Comparison of ENCODE assay signal across 10 cellular contexts in the genomic region with DNA sequence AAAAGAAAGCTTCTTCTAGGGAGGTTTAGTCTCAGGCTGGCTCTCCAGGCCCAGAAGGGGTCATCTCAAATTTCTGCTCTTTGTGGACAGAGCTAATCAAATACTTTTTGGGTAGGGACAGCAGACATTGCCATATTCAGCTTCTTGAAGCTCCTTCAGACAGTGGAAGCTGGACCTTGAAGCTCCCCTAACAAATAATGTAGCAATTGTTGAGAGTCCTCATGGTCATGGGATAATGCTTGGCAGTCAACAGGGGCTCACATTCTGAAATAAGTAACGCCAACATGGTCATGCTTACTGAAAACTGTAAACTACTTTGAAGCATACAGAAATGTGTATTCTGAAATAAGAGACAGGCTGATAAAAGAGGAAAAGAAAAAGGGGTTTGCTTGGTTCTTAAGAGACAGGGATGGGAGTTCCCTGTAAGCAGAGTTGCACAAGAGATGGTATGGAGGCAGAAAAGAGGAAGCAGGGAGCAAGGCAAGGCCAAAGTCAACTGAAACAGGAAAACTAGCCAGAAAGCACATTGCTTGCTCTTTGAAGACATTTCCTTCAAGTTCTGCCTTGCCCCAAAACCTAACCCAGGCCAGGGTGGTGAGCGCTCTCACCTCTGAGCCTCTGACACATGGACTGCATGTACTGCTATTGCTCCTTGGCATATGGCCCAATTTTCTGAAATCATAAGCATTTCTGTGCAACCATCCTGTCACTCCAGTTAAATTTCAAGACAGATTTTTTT. TPM values are rescaled to one million over a fixed set of nuclear protein-coding genes. Genes with fewer than 3 reads are reported as not detected.
DNase-seq lines count a peak whose midpoint lies in the region; ATAC-seq, FAIRE-seq and TF ChIP-seq lines count a peak whose summit lies in the region.
"Had no signal": no experiment of that assay in that cellular context is flagged by ENCODE, and none has a peak within 500 bp of the region (broad histone marks: within the 10 kb centered on the region; RNA-seq: fewer than 3 reads in every experiment).

No MANE protein-coding gene starts in this region.

- H3K36me3 Mint-ChIP-seq in activated naive CD8-positive, alpha-beta T cell treated with anti-CD3 and anti-CD28 coated beads for 36 hours = peaks cover 15% of the 10 kb centered on the region
- H3K36me3 Mint-ChIP-seq in activated T-cell treated with anti-CD3 and anti-CD28 coated beads, Interleukin-2, amount 50 U/mL, for 4 hours (ENCODE audit: insufficient read depth) = peaks cover 5% of the 10 kb centered on the region

- no peak overlapping the region for H3K4me3 Mint-ChIP-seq in activated naive CD8-positive, alpha-beta T cell treated with anti-CD3 and anti-CD28 coated beads for 36 hours
- no peak overlapping the region for H3K4me3 Mint-ChIP-seq in activated T-cell treated with anti-CD3 and anti-CD28 coated beads, Interleukin-2, amount 50 U/mL, for 4 hours

- no peaks in the 10 kb centered on the region for H3K9me3 ChIP-seq in mucosa of descending colon

- H3K4me3 ChIP-seq in bronchial epithelial cell (ENCODE audit: low read depth, low read length) (no peak overlapping the region), mucosa of descending colon (no peak overlapping the region)

- no peak overlapping the region for H3K27ac Mint-ChIP-seq in activated naive CD8-positive, alpha-beta T cell treated with anti-CD3 and anti-CD28 coated beads for 36 hours

- no peak for FAIRE-seq in bronchial epithelial cell (lab: Jason Lieb, UNC)

- no peaks in the 10 kb centered on the region for H3K27me3 Mint-ChIP-seq in activated naive CD8-positive, alpha-beta T cell treated with anti-CD3 and anti-CD28 coated beads for 36 hours
- H3K27me3 Mint-ChIP-seq in activated T-cell treated with anti-CD3 and anti-CD28 coated beads, Interleukin-2, amount 50 U/mL, for 4 hours (ENCODE audit: low read depth) = no peaks in the 10 kb centered on the region

- no peaks in the 10 kb centered on the region for H3K27me3 ChIP-seq in bronchial epithelial cell (ENCODE audit: control insufficient read depth, insufficient read depth, low read length)

- H3K36me3 ChIP-seq in bronchial epithelial cell (ENCODE audit: control insufficient read depth, insufficient read depth, low read length) (no peaks in the 10 kb centered on the region), mucosa of descending colon (ENCODE audit: low read depth) (no peaks in the 10 kb centered on the region)

- intact Hi-C loops in mucosa of descending colon (cut with DNase I, micrococcal nuclease) = no loop called here

- ATAC-seq in GM18502 (IDR thresholded peaks at IDR 0.05; ENCODE audit: poor library complexity, unreplicated experiment) (peak; percentile 41), HG03378 (IDR thresholded peaks at IDR 0.05; ENCODE audit: unreplicated experiment) (peak; percentile 31), mucosa of descending colon (peak; percentile 74), GM18867 (IDR thresholded peaks at IDR 0.05; ENCODE audit: unreplicated experiment) (no peak)
- ATAC-seq in activated T-cell treated with anti-CD3 and anti-CD28 coated beads, Interleukin-2, amount 50 U/mL, for 4 hours = no peak

- DNase-seq in bronchial epithelial cell (ENCODE audit: low read depth) (peak; percentile 91), mucosa of descending colon (no peak), middle frontal gyrus (ENCODE audit: extremely low spot score, low spot score) (no peak)
- no peak for DNase-seq in activated naive CD8-positive, alpha-beta T cell treated with anti-CD3 and anti-CD28 coated beads for 36 hours
- no peak for DNase-seq in activated T-cell treated with anti-CD3 and anti-CD28 coated beads, Interleukin-2, amount 50 U/mL, for 4 hours
- DNase-seq: NCI-H187 treated with DMSO at 0.1 percent for 48 hours had no signal

- H3K9me3 Mint-ChIP-seq in activated naive CD8-positive, alpha-beta T cell treated with anti-CD3 and anti-CD28 coated beads for 36 hours = no peaks in the 10 kb centered on the region
- H3K9me3 Mint-ChIP-seq in activated T-cell treated with anti-CD3 and anti-CD28 coated beads, Interleukin-2, amount 50 U/mL, for 4 hours = no peaks in the 10 kb centered on the region

- TF ChIP-seq CTCF in bronchial epithelial cell (IDR thresholded peaks at IDR 0.05; ENCODE audit: insufficient read depth, low read length, severe bottlenecking) = no peak
- no peak for TF ChIP-seq CTCF in mucosa of descending colon (IDR thresholded peaks at IDR 0.05)

- peaks cover 35% of the 10 kb centered on the region for H3K4me1 ChIP-seq in mucosa of descending colon (ENCODE audit: low read depth)
- H3K4me1 ChIP-seq: parathyroid adenoma had no signal

- peaks cover 22% of the 10 kb centered on the region for H3K4me1 Mint-ChIP-seq in activated naive CD8-positive, alpha-beta T cell treated with anti-CD3 and anti-CD28 coated beads for 36 hours
- peaks cover 27% of the 10 kb centered on the region for H3K4me1 Mint-ChIP-seq in activated T-cell treated with anti-CD3 and anti-CD28 coated beads, Interleukin-2, amount 50 U/mL, for 4 hours (ENCODE audit: low read depth)

RNA-seq across cellular contexts. Expression of a gene that starts 53.1 kb away (rescaled TPM):
- 73.9 and 79.8 TPM in 2 replicates for total RNA-seq in bronchial epithelial cell
- total RNA-seq in mucosa of descending colon = 100 to 1,000 TPM; 115 to 135 (median 132) TPM
- total RNA-seq in activated naive CD8-positive, alpha-beta T cell treated with anti-CD3 and anti-CD28 coated beads for 36 hours = 10 to 100 TPM; 58.0 to 62.4 TPM
- 10 to 100 TPM; 49.2 to 71.8 (median 67.4) TPM for total RNA-seq in activated T-cell treated with anti-CD3 and anti-CD28 coated beads, Interleukin-2, amount 50 U/mL, for 4 hours

Comparison
In these comparisons a context has a peak if more than half of its experiments do, and no peak if none do; other contexts are left out.
1. ATAC-seq: peak in GM18502 (single experiment), HG03378 (single experiment) and mucosa of descending colon (single experiment); none in activated T-cell treated with anti-CD3 and anti-CD28 coated beads, Interleukin-2, amount 50 U/mL, for 4 hours (0 of 2) and GM18867 (single experiment).